ENCODE assay signal across 8 cellular contexts in the genomic region with DNA sequence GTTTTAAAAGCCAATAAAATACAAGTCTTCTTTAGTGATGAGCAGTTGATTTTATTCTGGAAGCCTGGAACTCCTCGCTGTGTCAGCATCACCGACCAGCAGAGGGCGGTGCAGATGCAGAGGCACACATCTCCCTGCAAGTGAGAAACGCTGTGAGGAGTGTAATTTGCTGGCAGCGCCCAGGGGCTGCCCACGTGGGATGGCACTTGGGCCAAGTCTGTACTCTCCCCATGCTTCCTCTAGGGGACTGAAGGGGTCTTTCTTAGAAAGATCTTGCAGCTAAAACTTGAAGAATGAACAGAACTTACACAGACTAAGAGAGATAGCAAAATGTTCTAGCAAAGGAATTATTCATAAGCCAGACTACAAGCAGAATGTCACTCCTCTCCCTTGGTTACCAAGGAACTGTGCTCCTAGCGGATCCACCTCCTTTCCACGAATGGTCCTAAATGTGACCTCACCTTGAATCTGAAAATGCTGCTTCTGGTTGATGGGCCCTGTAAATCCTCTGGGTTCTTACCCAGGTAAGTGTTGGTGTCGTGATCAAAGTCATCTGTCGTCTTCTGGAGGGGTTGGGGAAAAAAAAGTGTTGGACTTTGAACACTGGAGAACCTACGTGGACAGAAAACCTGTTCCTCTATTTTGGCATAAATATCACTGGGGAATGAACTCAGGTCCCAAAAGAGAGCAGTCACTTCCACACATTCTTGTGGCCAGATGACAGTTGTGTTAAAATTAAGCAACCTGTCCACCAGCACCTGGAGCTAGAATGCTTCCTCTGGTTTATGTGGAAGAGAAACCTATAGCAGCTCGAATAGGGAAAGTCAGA. TPM values are rescaled to one million over a fixed set of nuclear protein-coding genes. Genes with fewer than 3 reads are reported as not detected.
A peak's percentile ranks its signal among the peaks of the same experiment; 100 is the strongest.
DNase-seq lines count a peak whose midpoint lies in the region; ATAC-seq and TF ChIP-seq lines count a peak whose summit lies in the region.

No MANE protein-coding gene starts in this region.

- H3K4me3 ChIP-seq in foreskin fibroblast (ENCODE audit: low read depth in 1 of 2, low read length in 2 of 2) = no peak overlapping the region
- H3K4me3 ChIP-seq in suprapubic skin = no peak overlapping the region

- peaks cover 5% of the 10 kb centered on the region for H3K4me1 ChIP-seq in suprapubic skin

- no peak overlapping the region for H3K27ac ChIP-seq in suprapubic skin

- H3K27me3 ChIP-seq in suprapubic skin = no peaks in the 10 kb centered on the region

- 27% methylated on average over 12 of the region's 12 CpGs for WGBS in suprapubic skin

- H3K36me3 ChIP-seq in suprapubic skin = no peaks in the 10 kb centered on the region

- peak; percentile 88 for ATAC-seq in GM21619 (IDR thresholded peaks at IDR 0.05; ENCODE audit: unreplicated experiment)

- DNase-seq in Daoy (ENCODE audit: low read depth) (peak; percentile 82), HuH-7.5 (ENCODE audit: low spot score) (peak; percentile 18), RKO (ENCODE audit: low spot score) (peak; percentile 83), foreskin fibroblast (peak; percentile 51 to 89), occipital lobe (lab: John Stamatoyannopoulos, UW) (peak; percentile 42), suprapubic skin (ENCODE audit: low spot score in 2 of 2) (peak; percentile 77 to 83)
- DNase-seq in activated T-helper 1 cell treated with anti-CD3 and anti-CD28 coated beads, Interleukin-2, amount 50 U/mL, for 16 hours (ENCODE audit: low read depth in 1 of 2, low spot score in 1 of 2) = peak; percentile 55 to 62

- TF ChIP-seq POLR2A in suprapubic skin (IDR thresholded peaks at IDR 0.05) = no peak

- H3K9me3 ChIP-seq in suprapubic skin = no peaks in the 10 kb centered on the region

- TF ChIP-seq CTCF in foreskin fibroblast (IDR thresholded peaks at IDR 0.05; ENCODE audit: low read depth, low read length) = peak; percentile 94
- TF ChIP-seq CTCF in suprapubic skin (IDR thresholded peaks at IDR 0.05) = peak; percentile 42 to 94

- TF ChIP-seq EP300 in suprapubic skin (IDR thresholded peaks at IDR 0.05) = no peak

RNA-seq across cellular contexts. Expression of a gene that starts 31.8 kb away (rescaled TPM):
- 0.65 and 1.8 TPM in 2 replicates for total RNA-seq in Daoy (2014; rRNA removed; shearing (Covaris generic))
- 2.7 TPM for total RNA-seq in occipital lobe
- total RNA-seq in suprapubic skin = 1 to 10 TPM; 2.8 to 3.6 (median 3.3) TPM

Comparison
In these comparisons a context has a peak if more than half of its experiments do, and no peak if none do; other contexts are left out.
1. DNase-seq: peak in every context shown above with its lines; median percentile 83 in RKO; 82 in Daoy; 80 in suprapubic skin; 70 in foreskin fibroblast; 58 in activated T-helper 1 cell treated with anti-CD3 and anti-CD28 coated beads, Interleukin-2, amount 50 U/mL, for 16 hours; 42 in occipital lobe; 18 in HuH-7.5.